ENCODE assay signal across 24 cellular contexts in the genomic region with DNA sequence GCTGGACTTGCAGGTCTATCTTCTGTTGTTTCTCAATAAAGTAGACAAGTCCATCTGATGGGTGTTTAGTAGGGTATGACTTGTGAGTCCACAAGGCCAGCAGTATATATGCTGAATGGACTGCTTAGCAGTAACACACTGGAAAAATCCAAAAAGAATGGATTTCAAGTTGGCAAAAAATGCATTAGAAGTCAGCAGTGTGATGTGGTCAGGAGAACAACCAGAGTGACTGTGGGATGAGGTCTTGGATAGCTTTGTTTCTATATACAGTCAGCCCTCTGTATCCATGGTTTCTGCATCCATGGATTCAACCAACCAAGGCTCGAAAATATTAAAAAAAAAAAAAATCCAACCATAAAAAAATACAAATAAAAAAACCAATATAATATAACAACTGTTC. TPM values are rescaled to one million over a fixed set of nuclear protein-coding genes. Genes with fewer than 3 reads are reported as not detected.
A peak's percentile ranks its signal among the peaks of the same experiment; 100 is the strongest.
DNase-seq lines count a peak whose midpoint lies in the region; ATAC-seq and TF ChIP-seq lines count a peak whose summit lies in the region.
"Had no signal": no experiment of that assay in that cellular context is flagged by ENCODE, and none has a peak within 500 bp of the region (broad histone marks: within the 10 kb centered on the region; RNA-seq: fewer than 3 reads in every experiment).

No MANE protein-coding gene starts in this region.

- no peak overlapping the region for H3K4me3 ChIP-seq in SJSA1
- no peak overlapping the region for H3K4me3 ChIP-seq in esophagus squamous epithelium
- H3K4me3 ChIP-seq in rectal smooth muscle tissue (ENCODE audit: low read length): no peak overlapping the region
- H3K4me3 ChIP-seq: BLaER1 treated with 17β-estradiol and CSF1 and Interleukin-3, amounts not matched to agents 10 nM and 100 nM; upper lobe of right lung had no signal

- no peak for ATAC-seq in HG03565 (IDR thresholded peaks at IDR 0.05; ENCODE audit: unreplicated experiment)
- ATAC-seq: left ventricle myocardium superior; naive thymus-derived CD8-positive, alpha-beta T cell; PC-3; T-cell; upper lobe of right lung had no signal

- peak overlapping the region; percentile 81 for H3K27ac ChIP-seq in C4-2B
- H3K27ac ChIP-seq in SJSA1: peak overlapping the region; percentile 85; the same call in 1 of the 2 replicates
- peak overlapping the region in 3 of 4 donors; percentile 74 to 87 (median 80) for H3K27ac ChIP-seq in esophagus squamous epithelium
- H3K27ac ChIP-seq in rectal smooth muscle tissue (ENCODE audit: low read depth, low read length): peak overlapping the region; percentile 81
- H3K27ac ChIP-seq: BLaER1 treated with 17β-estradiol and CSF1 and Interleukin-3, amounts not matched to agents 10 nM and 100 nM; HL-60; upper lobe of right lung had no signal

- WGBS in esophagus squamous epithelium, 2 donors: 57 to 67% methylated on average over 1 of the region's 1 CpG

- TF ChIP-seq POLR2A in esophagus squamous epithelium (IDR thresholded peaks at IDR 0.05): no peak

- no peak for TF ChIP-seq CTCF in C4-2B (conservative IDR thresholded peaks at IDR 0.05)
- TF ChIP-seq CTCF in esophagus squamous epithelium (IDR thresholded peaks at IDR 0.05): no peak

- H3K9me3 ChIP-seq in SJSA1 (replicated peaks): no peaks in the 10 kb centered on the region
- no peaks in the 10 kb centered on the region for H3K9me3 ChIP-seq in esophagus squamous epithelium
- H3K9me3 ChIP-seq: upper lobe of right lung had no signal

- no peaks in the 10 kb centered on the region for H3K27me3 ChIP-seq in SJSA1 (replicated peaks)
- H3K27me3 ChIP-seq in esophagus squamous epithelium: peaks cover 0 to 14% (median 0%) of the 10 kb centered on the region in 4 donors
- H3K27me3 ChIP-seq in rectal smooth muscle tissue (ENCODE audit: control insufficient read depth, insufficient read depth, low read length): no peaks in the 10 kb centered on the region
- H3K27me3 ChIP-seq: BLaER1 treated with 17β-estradiol and CSF1 and Interleukin-3, amounts not matched to agents 10 nM and 100 nM; upper lobe of right lung had no signal

- DNase-seq in SJSA1 (ENCODE audit: low read depth in 1 of 2, low spot score in 2 of 2) (no peak), esophagus squamous epithelium (lab: John Stamatoyannopoulos, UW) (no peak), ureter (ENCODE audit: low spot score) (no peak), SK-N-DZ (ENCODE audit: low spot score) (no peak), SHP77 treated with DMSO at 0.1 percent for 48 hours (lab: John Stamatoyannopoulos, UW) (no peak)
- DNase-seq: activated CD4-positive, alpha-beta T cell treated with anti-CD3 and anti-CD28 coated beads, Interleukin-2, amount 50 U/mL, for 4 hours; activated naive CD4-positive, alpha-beta T cell treated with anti-CD3 and anti-CD28 coated beads for 36 hours; caudate nucleus; DND-41; glutamatergic neuron; islet precursor cell; Kasumi-1; left ventricle myocardium superior; naive thymus-derived CD8-positive, alpha-beta T cell; NCI-H1436 treated with DMSO at 0.1 percent for 48 hours; PC-3; stimulated activated CD4-positive, alpha-beta T cell treated with anti-CD3 and anti-CD28 coated beads, Interleukin-2, amount 100 ng/mL, for 24 hours; T-cell; upper lobe of right lung had no signal

- intact Hi-C loops in esophagus squamous epithelium (cut with DNase I): no loop called here

- H3K4me1 ChIP-seq in SJSA1 (replicated peaks) (peaks cover 54% of the 10 kb centered on the region), esophagus squamous epithelium (peaks cover 0 to 25% (median 19%) of the 10 kb centered on the region in 3 donors), rectal smooth muscle tissue (ENCODE audit: control insufficient read depth, insufficient read depth, low read length) (peaks cover 42% of the 10 kb centered on the region)

- H3K36me3 ChIP-seq in SJSA1 (peaks cover 28% of the 10 kb centered on the region), esophagus squamous epithelium (peaks cover 0 to 31% (median 0%) of the 10 kb centered on the region in 3 donors), rectal smooth muscle tissue (ENCODE audit: control insufficient read depth, insufficient read depth, low read length) (no peaks in the 10 kb centered on the region)

- no peak overlapping the region for H3K9ac ChIP-seq in rectal smooth muscle tissue (ENCODE audit: low read length)
- H3K9ac ChIP-seq: BLaER1 treated with 17β-estradiol and CSF1 and Interleukin-3, amounts not matched to agents 10 nM and 100 nM had no signal

RNA-seq across cellular contexts. Expression of gene LPP, which starts 55.8 kb away (rescaled TPM):
- total RNA-seq in SJSA1 (2014; rRNA removed; shearing (Covaris generic)): 64.6 and 132 TPM in 2 replicates
- total RNA-seq in esophagus squamous epithelium (100 to 1,000 TPM in 2 of 4 donors, 10 to 100 TPM in 2; 41.4 to 369 (median 97.3) TPM), ureter (560 TPM)
- polyA plus RNA-seq in SK-N-DZ (2014; cell fraction: cytosol; rRNA removed): 2.2 and 3.2 TPM in 2 replicates
- 1.9 and 2.6 TPM in 2 replicates for polyA plus RNA-seq in SK-N-DZ (2014; cell fraction: nucleus; rRNA removed)
